1 cellular context compared by ENCODE assay signal in genomic region chr15:48498828-48499227, GRCh38.
TF ChIP-seq lines count a peak whose summit lies in the region.

No MANE protein-coding gene starts in this region.

TF ChIP-seq in WTC11, 78 proteins besides CTCF, POLR2A, EP300 and RAD21 (continued from another document):
- no peak for TF ChIP-seq ZNF532 (CRISPR knock-in tag; IDR thresholded peaks at IDR 0.05; ENCODE audit: borderline replicate concordance)
- TF ChIP-seq PRRX2 (CRISPR knock-in tag; IDR thresholded peaks at IDR 0.05): no peak
- TF ChIP-seq ELF4 (CRISPR knock-in tag; IDR thresholded peaks at IDR 0.05; ENCODE audit: low read depth): no peak
- TF ChIP-seq MAX (CRISPR knock-in tag; IDR thresholded peaks at IDR 0.05): no peak
- TF ChIP-seq HMGA2 (CRISPR knock-in tag; IDR thresholded peaks at IDR 0.05): no peak
- no peak for TF ChIP-seq FOXP4 (CRISPR knock-in tag; IDR thresholded peaks at IDR 0.05)
- TF ChIP-seq ATF3 (CRISPR knock-in tag; conservative IDR thresholded peaks at IDR 0.05): no peak
- no peak for TF ChIP-seq FOXK1 (CRISPR knock-in tag; IDR thresholded peaks at IDR 0.05)
- no peak for TF ChIP-seq ERG (CRISPR knock-in tag; IDR thresholded peaks at IDR 0.05)
- no peak for TF ChIP-seq GRHL2 (CRISPR knock-in tag; IDR thresholded peaks at IDR 0.05; ENCODE audit: insufficient replicate concordance, severe bottlenecking)
- TF ChIP-seq ZNF416 (CRISPR knock-in tag; IDR thresholded peaks at IDR 0.05): no peak
- TF ChIP-seq RELA (CRISPR knock-in tag; IDR thresholded peaks at IDR 0.05; ENCODE audit: borderline replicate concordance): no peak
- no peak for TF ChIP-seq NFYB (CRISPR knock-in tag; conservative IDR thresholded peaks at IDR 0.05; ENCODE audit: low read depth)
- no peak for TF ChIP-seq EMX1 (CRISPR knock-in tag; IDR thresholded peaks at IDR 0.05)
- no peak for TF ChIP-seq AR (CRISPR knock-in tag; IDR thresholded peaks at IDR 0.05)
- no peak for TF ChIP-seq ARID4B (CRISPR knock-in tag; IDR thresholded peaks at IDR 0.05; ENCODE audit: borderline replicate concordance)
